ENCODE assay signal across 8 cellular contexts in the genomic region with DNA sequence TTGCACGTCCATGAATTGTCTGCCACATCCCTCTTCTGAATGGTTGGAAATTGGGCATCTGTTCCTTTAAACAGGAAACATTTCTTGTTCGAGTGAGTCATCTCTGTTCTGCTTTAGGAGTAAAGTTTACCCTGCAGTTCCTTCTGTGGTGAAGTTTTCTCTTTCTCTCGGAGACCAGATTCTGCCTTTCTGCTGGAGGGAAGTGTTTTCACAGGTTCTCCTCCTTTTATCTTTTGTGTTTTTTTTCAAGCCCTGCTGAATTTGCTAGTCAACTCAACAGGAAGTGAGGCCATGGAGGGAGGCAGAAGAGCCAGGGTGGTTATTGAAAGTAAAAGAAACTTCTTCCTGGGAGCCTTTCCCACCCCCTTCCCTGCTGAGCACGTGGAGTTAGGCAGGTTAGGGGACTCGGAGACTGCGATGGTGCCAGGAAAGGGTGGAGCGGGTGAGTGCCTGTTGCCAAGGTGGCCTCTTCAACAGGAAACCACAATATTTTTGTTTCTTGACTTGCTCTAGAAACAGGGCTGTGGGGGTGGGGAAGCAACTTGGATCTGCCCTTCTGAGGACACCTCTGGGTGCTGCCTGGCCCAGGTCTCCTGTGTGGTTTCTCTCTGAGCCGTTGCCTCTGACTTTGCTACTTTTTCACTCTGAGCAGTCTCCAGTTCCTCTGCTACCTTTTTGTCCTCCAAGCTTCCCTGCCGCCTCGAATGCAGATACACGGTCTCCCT. TPM values are rescaled to one million over a fixed set of nuclear protein-coding genes. Genes with fewer than 3 reads are reported as not detected.
A peak's percentile ranks its signal among the peaks of the same experiment; 100 is the strongest.
DNase-seq lines count a peak whose midpoint lies in the region; ATAC-seq, FAIRE-seq and TF ChIP-seq lines count a peak whose summit lies in the region.

No MANE protein-coding gene starts in this region.

- H3K4me3 ChIP-seq in HCT116 (replicated peaks in 1 of 2; ENCODE audit: low read depth in 1 of 2, low read length in 2 of 2) (peak overlapping the region; percentile 61 to 64), MM.1S (ENCODE audit: low read length) (peak overlapping the region; percentile 81), WI38 (ENCODE audit: low read depth, low read length) (peak overlapping the region; percentile 68), bronchial epithelial cell (ENCODE audit: low read depth, low read length) (peak overlapping the region; percentile 51)

- 0 out of 6 replicates have a peak, but pooled peaks of 1 of the 3 experiments have one; percentile 1 for TF ChIP-seq CTCF in HCT116 (IDR thresholded peaks at IDR 0.05 in 2 of 3, conservative IDR thresholded peaks at IDR 0.05 in 1 of 3; ENCODE audit: borderline replicate concordance in 1 of 3, insufficient read depth in 1 of 3, low read depth in 2 of 3, low read length in 2 of 3)
- TF ChIP-seq CTCF in MM.1S (IDR thresholded peaks at IDR 0.05; ENCODE audit: low read length): no peak
- TF ChIP-seq CTCF in WI38 (IDR thresholded peaks at IDR 0.05; ENCODE audit: low read depth, low read length): no peak
- peak; percentile 16 for TF ChIP-seq CTCF in bronchial epithelial cell (IDR thresholded peaks at IDR 0.05; ENCODE audit: insufficient read depth, low read length, severe bottlenecking)

- H3K36me3 ChIP-seq in HCT116 (ENCODE audit: control insufficient read depth in 1 of 2, insufficient read depth in 2 of 2, low read length in 2 of 2): no peaks in the 10 kb centered on the region
- H3K36me3 ChIP-seq in MM.1S (replicated peaks; ENCODE audit: insufficient read depth, low read length): no peaks in the 10 kb centered on the region
- H3K36me3 ChIP-seq in bronchial epithelial cell (ENCODE audit: control insufficient read depth, insufficient read depth, low read length): no peaks in the 10 kb centered on the region

- BruUV-seq in HCT116 (replicated peaks; lab: Mats Ljungman, UMichigan): TSS peak; percentile 82

- peak overlapping the region; percentile 69 for H2AFZ ChIP-seq in HCT116 (ENCODE audit: low read depth, low read length, poor library complexity, severe bottlenecking)
- no peak overlapping the region for H2AFZ ChIP-seq in MM.1S (ENCODE audit: low read length)

- H3K27me3 ChIP-seq in HCT116 (ENCODE audit: insufficient read depth, low read length) (no peaks in the 10 kb centered on the region), MM.1S (replicated peaks; ENCODE audit: insufficient read depth, low read length) (no peaks in the 10 kb centered on the region), bronchial epithelial cell (ENCODE audit: control insufficient read depth, insufficient read depth, low read length) (no peaks in the 10 kb centered on the region)

- RAD21 ChIA-PET in HCT116 (lab: Charles Lee; ENCODE audit: low non-redundant PET in 1 of 2, low total read pairs in 2 of 2, uncharacterized antibody in 2 of 2, unreplicated experiment in 2 of 2): no interaction called here

- DNase-seq in HCT116 (ENCODE audit: low read depth, low spot score) (peak; percentile 68), MM.1S (peak; percentile 99), bronchial epithelial cell (ENCODE audit: low read depth) (peak; percentile 90), kidney tubule cell (ENCODE audit: low spot score) (peak; percentile 96), 8988T (no peak)
- DNase-seq in stimulated activated CD4-positive, alpha-beta T cell treated with anti-CD3 and anti-CD28 coated beads, Interleukin-2, amount 100 ng/mL, for 24 hours: peak; percentile 86 to 89

- intact Hi-C loops in HCT116 (cut with micrococcal nuclease): loop anchor here (5.0 kb wide), 1 partner anchor 99 kb away; a partner anchor contains a TSS

- H3K9me3 ChIP-seq in HCT116 (ENCODE audit: control insufficient read depth in 1 of 2, insufficient read depth in 1 of 2, low read depth in 1 of 2, low read length in 2 of 2) (no peaks in the 10 kb centered on the region), MM.1S (replicated peaks; ENCODE audit: insufficient read depth, low read length) (no peaks in the 10 kb centered on the region)

- peak overlapping the region; percentile 88 for H3K4me2 ChIP-seq in HCT116 (ENCODE audit: low read length)
- peak overlapping the region; percentile 80 for H3K4me2 ChIP-seq in MM.1S (ENCODE audit: low read depth, low read length)

- H3K27ac ChIP-seq in HCT116 (ENCODE audit: low read depth, low read length) (peak overlapping the region; percentile 76), MM.1S (ENCODE audit: low read length) (peak overlapping the region; percentile 96)

- peak overlapping the region; percentile 75 for H3K9ac ChIP-seq in HCT116 (ENCODE audit: low read length)
- peak overlapping the region; percentile 95 for H3K9ac ChIP-seq in MM.1S (ENCODE audit: low read length)

- H3K79me2 ChIP-seq in HCT116 (ENCODE audit: insufficient read depth, low read length) (peaks cover 55% of the 10 kb centered on the region), MM.1S (ENCODE audit: low read length) (peaks cover 72% of the 10 kb centered on the region)

- H3K9me2 ChIP-seq in HCT116 (ENCODE audit: insufficient read depth) (no peaks in the 10 kb centered on the region), MM.1S (replicated peaks; ENCODE audit: insufficient read depth, low read length) (no peaks in the 10 kb centered on the region)

- CTCF ChIA-PET in HCT116 (lab: Charles Lee): interaction anchor here (1.8 kb wide), 1 partner anchor 26 kb away, joined by 4 read pairs; no protein-coding TSS in a partner anchor

- H4K20me1 ChIP-seq in HCT116 (ENCODE audit: insufficient read depth) (no peaks in the 10 kb centered on the region), MM.1S (ENCODE audit: insufficient read depth, low read length) (no peaks in the 10 kb centered on the region)

- peak; percentile 54 for TF ChIP-seq POLR2A in HCT116 (IDR thresholded peaks at IDR 0.05; ENCODE audit: borderline replicate concordance, extremely low read depth, insufficient read depth, insufficient read length)

- H3F3A ChIP-seq in MM.1S (ENCODE audit: insufficient read depth, low read length): peaks cover 77% of the 10 kb centered on the region

- FAIRE-seq in G401.6 (lab: Jason Lieb, UNC) (peak; percentile 55), bronchial epithelial cell (lab: Jason Lieb, UNC) (no peak)

- POLR2A ChIA-PET in HCT116 (lab: Charles Lee): no interaction called here

- H3K4me1 ChIP-seq in HCT116 (ENCODE audit: control insufficient read depth in 1 of 2, insufficient read depth in 2 of 2, low read length in 2 of 2) (peaks cover 23 to 55% of the 10 kb centered on the region in 2 experiments), MM.1S (ENCODE audit: low read length) (peaks cover 35% of the 10 kb centered on the region)

- TF ChIP-seq RAD21 in HCT116 (IDR thresholded peaks at IDR 0.05; ENCODE audit: low read depth): peak; percentile 30

- peak; percentile 75 for ATAC-seq in HCT116

TF ChIP-seq in HCT116, 20 proteins besides CTCF, POLR2A, EP300 and RAD21 (continues in another document):
- TF ChIP-seq CBX3 (IDR thresholded peaks at IDR 0.05; ENCODE audit: low read depth) (peak; percentile 85), YY1 (IDR thresholded peaks at IDR 0.05; ENCODE audit: extremely low read depth, insufficient replicate concordance, low read depth, low read length) (peak; percentile 40), ZFX (IDR thresholded peaks at IDR 0.05) (no peak), ZNF274 (IDR thresholded peaks at IDR 0.05; ENCODE audit: low read depth, low read length) (no peak), ELF1 (IDR thresholded peaks at IDR 0.05; ENCODE audit: borderline replicate concordance, low read depth) (no peak; the same call in 1 of the 2 replicates), CEBPB (IDR thresholded peaks at IDR 0.05; ENCODE audit: low read depth) (peak; percentile 61; the same call in 1 of the 2 replicates), EZH2phosphoT487 (IDR thresholded peaks at IDR 0.05; ENCODE audit: borderline replicate concordance) (no peak), EZH2 (IDR thresholded peaks at IDR 0.05) (no peak), TCF7L2 (IDR thresholded peaks at IDR 0.05; ENCODE audit: borderline replicate concordance, extremely low read depth, insufficient read depth, insufficient read length) (peak; percentile 16), JUND (IDR thresholded peaks at IDR 0.05) (peak; percentile 75), SIN3A (IDR thresholded peaks at IDR 0.05; ENCODE audit: low read depth) (peak; percentile 80), SP1 (IDR thresholded peaks at IDR 0.05; ENCODE audit: low read depth) (peak; percentile 77)
- TF ChIP-seq, protein P1, sequence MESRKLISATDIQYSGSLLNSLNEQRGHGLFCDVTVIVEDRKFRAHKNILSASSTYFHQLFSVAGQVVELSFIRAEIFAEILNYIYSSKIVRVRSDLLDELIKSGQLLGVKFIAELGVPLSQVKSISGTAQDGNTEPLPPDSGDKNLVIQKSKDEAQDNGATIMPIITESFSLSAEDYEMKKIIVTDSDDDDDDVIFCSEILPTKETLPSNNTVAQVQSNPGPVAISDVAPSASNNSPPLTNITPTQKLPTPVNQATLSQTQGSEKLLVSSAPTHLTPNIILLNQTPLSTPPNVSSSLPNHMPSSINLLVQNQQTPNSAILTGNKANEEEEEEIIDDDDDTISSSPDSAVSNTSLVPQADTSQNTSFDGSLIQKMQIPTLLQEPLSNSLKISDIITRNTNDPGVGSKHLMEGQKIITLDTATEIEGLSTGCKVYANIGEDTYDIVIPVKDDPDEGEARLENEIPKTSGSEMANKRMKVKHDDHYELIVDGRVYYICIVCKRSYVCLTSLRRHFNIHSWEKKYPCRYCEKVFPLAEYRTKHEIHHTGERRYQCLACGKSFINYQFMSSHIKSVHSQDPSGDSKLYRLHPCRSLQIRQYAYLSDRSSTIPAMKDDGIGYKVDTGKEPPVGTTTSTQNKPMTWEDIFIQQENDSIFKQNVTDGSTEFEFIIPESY (IDR thresholded peaks at IDR 0.05; ENCODE audit: extremely low read depth, insufficient replicate concordance, low read length): no peak
- TF ChIP-seq, protein P2, sequence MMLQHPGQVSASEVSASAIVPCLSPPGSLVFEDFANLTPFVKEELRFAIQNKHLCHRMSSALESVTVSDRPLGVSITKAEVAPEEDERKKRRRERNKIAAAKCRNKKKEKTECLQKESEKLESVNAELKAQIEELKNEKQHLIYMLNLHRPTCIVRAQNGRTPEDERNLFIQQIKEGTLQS (IDR thresholded peaks at IDR 0.05): no peak

RNA-seq across cellular contexts. Expression of a gene that starts 2.2 kb away (rescaled TPM):
- total RNA-seq in HCT116 (2021; ENCODE audit: unreplicated experiment) (29.6 TPM), bronchial epithelial cell (20.9 and 27.6 TPM in 2 replicates)
- 11.8 and 18.1 TPM in 2 replicates for polyA plus RNA-seq in HCT116 (2012)
